17 cellular contexts compared by ENCODE assay signal in the genomic region with DNA sequence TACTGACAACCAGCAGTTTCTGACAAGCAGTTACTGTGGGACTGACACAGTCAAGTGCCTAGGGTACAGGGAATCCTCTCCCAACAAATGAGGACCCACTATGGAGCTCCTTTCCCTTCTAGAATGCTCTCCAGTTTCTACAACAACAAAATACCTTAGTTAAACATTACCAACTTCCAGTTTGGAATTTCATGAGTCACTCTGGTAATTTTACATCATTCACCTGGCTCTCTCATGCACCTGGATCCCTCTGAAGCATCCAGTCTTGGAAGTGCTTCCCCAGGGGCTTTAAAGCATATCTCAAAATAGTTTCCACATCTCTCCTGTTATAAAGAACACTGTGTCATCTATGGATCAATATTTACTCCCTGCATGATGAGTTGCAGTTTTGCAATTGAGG.
DNase-seq lines count a peak whose midpoint lies in the region; ATAC-seq and TF ChIP-seq lines count a peak whose summit lies in the region.
"Had no signal": no experiment of that assay in that cellular context is flagged by ENCODE, and none has a peak within 500 bp of the region (broad histone marks: within the 10 kb centered on the region; RNA-seq: fewer than 3 reads in every experiment).

No MANE protein-coding gene starts in this region.

- H2AFZ ChIP-seq in hepatocyte: no peak overlapping the region

- no peak overlapping the region for H3K4me2 ChIP-seq in hepatocyte
- H3K4me2 ChIP-seq: A549 had no signal

- intact Hi-C loops in Caco-2 (cut with micrococcal nuclease; ENCODE audit: unreplicated experiment): no loop called here

- no peaks in the 10 kb centered on the region for H3K79me2 ChIP-seq in hepatocyte

- no TSS peak for BruUV-seq in Caco-2 (replicated peaks; lab: Mats Ljungman, UMichigan)

- no peaks in the 10 kb centered on the region for H3K36me3 ChIP-seq in Caco-2 (ENCODE audit: control insufficient read depth, insufficient read depth, low read length)
- H3K36me3 ChIP-seq in hepatocyte (replicated peaks; ENCODE audit: insufficient read depth, low read depth): no peaks in the 10 kb centered on the region

- H3K27ac ChIP-seq in hepatocyte: peak overlapping the region; percentile 65
- H3K27ac ChIP-seq: A549 had no signal

- no peaks in the 10 kb centered on the region for H3K27me3 ChIP-seq in Caco-2 (replicated peaks; ENCODE audit: control insufficient read depth, insufficient read depth, low read length)
- H3K27me3 ChIP-seq in hepatocyte: no peaks in the 10 kb centered on the region

- H3K9me3 ChIP-seq in Caco-2: no peaks in the 10 kb centered on the region
- H3K9me3 ChIP-seq in hepatocyte (ENCODE audit: low read depth): no peaks in the 10 kb centered on the region
- H3K9me3 ChIP-seq: A549 had no signal

- ATAC-seq in HG03432 (IDR thresholded peaks at IDR 0.05; ENCODE audit: unreplicated experiment) (no peak), GM21825 (IDR thresholded peaks at IDR 0.05; ENCODE audit: unreplicated experiment) (no peak)
- ATAC-seq: A549, Panc1, Right ventricle myocardium inferior had no signal

- POLR2A ChIA-PET in Caco-2 (lab: Charles Lee): no interaction called here

- DNase-seq in Caco-2: peak in 1 of 2 experiments; percentile 24
- DNase-seq in HT-29 (ENCODE audit: low spot score): peak; percentile 14
- DNase-seq in hepatocyte (ENCODE audit: low spot score): peak; percentile 29
- DNase-seq in NCI-H2196 treated with DMSO at 0.1 percent for 48 hours (lab: John Stamatoyannopoulos, UW; ENCODE audit: unreplicated experiment): no peak
- DNase-seq: C1 segment of cervical spinal cord, DMS153, H7, NCI-H1105 treated with DMSO at 0.1 percent for 48 hours, NCI-H187, NCI-H510A, NCI-H82 had no signal

- H3K27me3 Mint-ChIP-seq in Caco-2 (ENCODE audit: insufficient read depth, unreplicated experiment) (peaks cover 5% of the 10 kb centered on the region), nephron (ENCODE audit: low read depth) (no peaks in the 10 kb centered on the region)

- H3K4me3 Mint-ChIP-seq in Caco-2 (ENCODE audit: unreplicated experiment): no peak overlapping the region
- H3K4me3 Mint-ChIP-seq in nephron: no peak overlapping the region

- H3K9me3 Mint-ChIP-seq in Caco-2 (ENCODE audit: unreplicated experiment) (no peaks in the 10 kb centered on the region), nephron (no peaks in the 10 kb centered on the region)

- H3K27ac Mint-ChIP-seq in Caco-2 (ENCODE audit: unreplicated experiment) (peak overlapping the region; percentile 12), nephron (peak overlapping the region; percentile 1 to 53 (median 32))

- H3K4me1 ChIP-seq in Caco-2 (0 out of 2 replicates have a peak, but pooled peaks cover 7% of the 10 kb centered on the region), hepatocyte (ENCODE audit: insufficient read depth) (no peaks in the 10 kb centered on the region)
- H3K4me1 ChIP-seq: A549 had no signal

- H3K36me3 Mint-ChIP-seq in Caco-2 (ENCODE audit: insufficient read depth, unreplicated experiment) (no peaks in the 10 kb centered on the region), nephron (ENCODE audit: low read depth) (no peaks in the 10 kb centered on the region)

- H3K9me2 ChIP-seq in hepatocyte (replicated peaks; ENCODE audit: insufficient read depth): no peaks in the 10 kb centered on the region

- no peaks in the 10 kb centered on the region for H4K20me1 ChIP-seq in hepatocyte (ENCODE audit: insufficient read depth, poor library complexity, severe bottlenecking)

- H3K4me1 Mint-ChIP-seq in Caco-2 (ENCODE audit: low read depth, unreplicated experiment) (peaks cover 9% of the 10 kb centered on the region), nephron (no peaks in the 10 kb centered on the region)

- CTCF ChIA-PET in Caco-2 (lab: Charles Lee): no interaction called here

- TF ChIP-seq CTCF in Caco-2 (IDR thresholded peaks at IDR 0.05; ENCODE audit: insufficient read depth in 1 of 2, low read depth in 1 of 2, low read length in 1 of 2, severe bottlenecking in 1 of 2, unreplicated experiment in 1 of 2) (no peak), hepatocyte (IDR thresholded peaks at IDR 0.05; ENCODE audit: poor library complexity) (no peak), nephron (IDR thresholded peaks at IDR 0.05; ENCODE audit: unreplicated experiment in 3 of 3) (no peak)

- H3K4me3 ChIP-seq in Caco-2 (ENCODE audit: low read depth, low read length) (no peak overlapping the region), hepatocyte (no peak overlapping the region)
- H3K4me3 ChIP-seq: A549 had no signal
